10 cellular contexts compared by ENCODE assay signal in genomic region chr9:137407590-137408300, GRCh38. TPM values are rescaled to one million over a fixed set of nuclear protein-coding genes. Genes with fewer than 3 reads are reported as not detected.
A peak's percentile ranks its signal among the peaks of the same experiment; 100 is the strongest.
DNase-seq lines count a peak whose midpoint lies in the region; ATAC-seq and TF ChIP-seq lines count a peak whose summit lies in the region.
"Had no signal": no experiment of that assay in that cellular context is flagged by ENCODE, and none has a peak within 500 bp of the region (broad histone marks: within the 10 kb centered on the region; RNA-seq: fewer than 3 reads in every experiment).

No MANE protein-coding gene starts in this region.

- DNase-seq in SK-N-MC (ENCODE audit: low read depth, low spot score) (no peak), fibroblast of mammary gland (ENCODE audit: low read depth) (peak; percentile 62), ovary (peak; percentile 90 to 95 (median 92)), NCI-H1092 treated with DMSO at 0.1 percent for 48 hours (lab: John Stamatoyannopoulos, UW) (no peak)
- DNase-seq in CD4-positive, alpha-beta memory T cell: no peak
- DNase-seq in activated CD4-positive, alpha-beta T cell treated with anti-CD3 and anti-CD28 coated beads, Interleukin-2, amount 10 ng/mL, durations not matched to agents 24 days and 14 days: no peak
- DNase-seq in stimulated activated naive CD8-positive, alpha-beta T cell treated with anti-CD3 and anti-CD28 coated beads, Interleukin-15, Interleukin-2, amounts not matched to agents 100 U/mL and 50 U/mL, for 24 hours: no peak
- DNase-seq: cerebellar nuclear complex had no signal

- peak overlapping the region in 1 of 7 donors; percentile 17 for H3K27ac Mint-ChIP-seq in CD4-positive, alpha-beta memory T cell
- H3K27ac Mint-ChIP-seq in activated CD4-positive, alpha-beta T cell treated with anti-CD3 and anti-CD28 coated beads, Interleukin-2, amount 10 ng/mL, durations not matched to agents 24 days and 14 days: no peak overlapping the region
- H3K27ac Mint-ChIP-seq: CD14-positive monocyte had no signal

- H3K4me3 ChIP-seq in BLaER1 (peak overlapping the region; percentile 47; the same call in 1 of the 2 replicates), SK-N-MC (peak overlapping the region; percentile 67; the same call in 1 of the 2 replicates), fibroblast of mammary gland (ENCODE audit: control insufficient read depth, low read depth, low read length) (no peak overlapping the region), ovary (peak overlapping the region; percentile 33)
- H3K4me3 ChIP-seq in CD4-positive, alpha-beta memory T cell (ENCODE audit: low read length in 2 of 2): no peak overlapping the region

- H3K36me3 ChIP-seq in BLaER1 (peaks cover 9% of the 10 kb centered on the region; the same call in 1 of the 2 replicates), SK-N-MC (ENCODE audit: insufficient read depth, low read length) (no peaks in the 10 kb centered on the region), ovary (no peaks in the 10 kb centered on the region)
- no peaks in the 10 kb centered on the region for H3K36me3 ChIP-seq in CD4-positive, alpha-beta memory T cell (ENCODE audit: insufficient read depth, low read length)

- peak overlapping the region in 2 of 8 donors; percentile 34 to 65 for H3K4me3 Mint-ChIP-seq in CD4-positive, alpha-beta memory T cell
- H3K4me3 Mint-ChIP-seq in activated CD4-positive, alpha-beta T cell treated with anti-CD3 and anti-CD28 coated beads, Interleukin-2, amount 10 ng/mL, durations not matched to agents 24 days and 14 days: no peak overlapping the region

- H3K36me3 Mint-ChIP-seq in CD4-positive, alpha-beta memory T cell: no peaks in the 10 kb centered on the region
- H3K36me3 Mint-ChIP-seq in activated CD4-positive, alpha-beta T cell treated with anti-CD3 and anti-CD28 coated beads, Interleukin-2, amount 10 ng/mL, durations not matched to agents 24 days and 14 days (ENCODE audit: low read depth): no peaks in the 10 kb centered on the region

- peaks cover 71% of the 10 kb centered on the region for H3K4me1 ChIP-seq in BLaER1
- peaks cover 16% of the 10 kb centered on the region for H3K4me1 ChIP-seq in ovary (ENCODE audit: insufficient read depth)
- H3K4me1 ChIP-seq in CD4-positive, alpha-beta memory T cell (ENCODE audit: insufficient read depth, low read length): peaks cover 19% of the 10 kb centered on the region

- no peak for ATAC-seq in stimulated activated naive CD8-positive, alpha-beta T cell treated with anti-CD3 and anti-CD28 coated beads, Interleukin-15, Interleukin-2, amounts not matched to agents 100 U/mL and 50 U/mL, for 24 hours

- H3K27ac ChIP-seq in BLaER1 (no peak overlapping the region), SK-N-MC (no peak overlapping the region), ovary (peak overlapping the region; percentile 56 to 66)
- H3K27ac ChIP-seq in CD4-positive, alpha-beta memory T cell (ENCODE audit: low read depth, low read length): no peak overlapping the region

- peak overlapping the region; percentile 53; the same call in 1 of the 2 replicates for H3K9ac ChIP-seq in BLaER1
- H3K9ac ChIP-seq in SK-N-MC (ENCODE audit: insufficient read length): no peak overlapping the region

- H3K9me3 Mint-ChIP-seq in CD4-positive, alpha-beta memory T cell: no peaks in the 10 kb centered on the region
- H3K9me3 Mint-ChIP-seq in activated CD4-positive, alpha-beta T cell treated with anti-CD3 and anti-CD28 coated beads, Interleukin-2, amount 10 ng/mL, durations not matched to agents 24 days and 14 days: no peaks in the 10 kb centered on the region

- CTCF ChIA-PET in CD4-positive, alpha-beta memory T cell (lab: Charles Lee; ENCODE audit: partially characterized antibody): no interaction called here

- TF ChIP-seq CTCF in fibroblast of mammary gland (conservative IDR thresholded peaks at IDR 0.05; ENCODE audit: control insufficient read depth, insufficient read depth, low read depth, low read length) (no peak), ovary (IDR thresholded peaks at IDR 0.05) (no peak)

- intact Hi-C loops in ovary (cut with DNase I): loop anchor here in 3 of 4 donors (5.0 kb wide), 2 partner anchors 105 to 110 kb away; partner anchors contain the start of gene NRARP (in 1 of the 3)
- intact Hi-C loops in CD4-positive, alpha-beta memory T cell (cut with micrococcal nuclease): no loop called here
- intact Hi-C loops in activated CD4-positive, alpha-beta T cell treated with anti-CD3 and anti-CD28 coated beads, Interleukin-2, amount 10 ng/mL, durations not matched to agents 24 days and 14 days (cut with micrococcal nuclease): loop anchor here (2.0 kb wide), 1 partner anchor 113 kb away; no protein-coding TSS in a partner anchor

- peaks cover 0 to 7% (median 0%) of the 10 kb centered on the region in 4 donors for H3K4me1 Mint-ChIP-seq in CD4-positive, alpha-beta memory T cell
- H3K4me1 Mint-ChIP-seq in activated CD4-positive, alpha-beta T cell treated with anti-CD3 and anti-CD28 coated beads, Interleukin-2, amount 10 ng/mL, durations not matched to agents 24 days and 14 days: peaks cover 3% of the 10 kb centered on the region

- H4K20me1 ChIP-seq in BLaER1: peaks cover 83% of the 10 kb centered on the region

- H3K27me3 ChIP-seq in BLaER1 (peaks cover 18% of the 10 kb centered on the region; the same call in 1 of the 2 replicates), ovary (no peaks in the 10 kb centered on the region)
- no peaks in the 10 kb centered on the region for H3K27me3 ChIP-seq in CD4-positive, alpha-beta memory T cell (ENCODE audit: insufficient read depth, low read length)

- 8 to 27% (median 17%) methylated on average over 15 to 31 of the region's 31 CpGs for WGBS in ovary, 3 donors

- H3K4me2 ChIP-seq in BLaER1: peak overlapping the region; percentile 98

- no peak for TF ChIP-seq POLR2A in ovary (IDR thresholded peaks at IDR 0.05)

- peaks cover 9% of the 10 kb centered on the region for H3K9me3 ChIP-seq in BLaER1
- no peaks in the 10 kb centered on the region for H3K9me3 ChIP-seq in SK-N-MC (ENCODE audit: low read depth, low read length)
- no peaks in the 10 kb centered on the region for H3K9me3 ChIP-seq in ovary
- no peaks in the 10 kb centered on the region for H3K9me3 ChIP-seq in CD4-positive, alpha-beta memory T cell (ENCODE audit: control insufficient read depth in 1 of 2, low read length in 2 of 2)

- H3K27me3 Mint-ChIP-seq in CD4-positive, alpha-beta memory T cell: peaks cover 0 to 2% of the 10 kb centered on the region in 2 donors
- H3K27me3 Mint-ChIP-seq in activated CD4-positive, alpha-beta T cell treated with anti-CD3 and anti-CD28 coated beads, Interleukin-2, amount 10 ng/mL, durations not matched to agents 24 days and 14 days: peaks cover 4% of the 10 kb centered on the region

- POLR2A ChIA-PET in CD4-positive, alpha-beta memory T cell (lab: Charles Lee; ENCODE audit: partially characterized antibody): no interaction called here

- no peak for TF ChIP-seq EP300 in ovary (IDR thresholded peaks at IDR 0.05)

RNA-seq across cellular contexts. Expression of gene EXD3, which starts 15.2 kb away (rescaled TPM):
- 10 to 100 TPM; 19.5 to 30.6 (median 26.2) TPM for total RNA-seq in ovary
- polyA plus RNA-seq in ovary: 10 to 100 TPM in 1 of 2 donors, 1 to 10 TPM in 1; 1.0 to 19.4 TPM
- total RNA-seq in CD4-positive, alpha-beta memory T cell: 10 to 100 TPM; 21.4 to 21.9 TPM
- polyA plus RNA-seq in CD4-positive, alpha-beta memory T cell: 1 to 10 TPM; 2.5 to 7.1 TPM
- 4.4 and 5.2 TPM in 2 replicates for total RNA-seq in activated CD4-positive, alpha-beta T cell treated with anti-CD3 and anti-CD28 coated beads, Interleukin-2, amount 10 ng/mL, durations not matched to agents 24 days and 14 days

RNA-seq across cellular contexts. Expression of gene NOXA1, which starts 15.4 kb away (rescaled TPM):
- total RNA-seq in ovary: 10 to 100 TPM in 5 of 7 donors, 1 to 10 TPM in 2; 8.5 to 18.5 (median 13.8) TPM
- polyA plus RNA-seq in ovary: 1 to 10 TPM in 1 of 2 donors, not detected in 1; 7.1 TPM
- total RNA-seq in CD4-positive, alpha-beta memory T cell: 1 to 10 TPM; 4.5 to 5.6 TPM
- under 1 TPM; 0.29 to 1.00 TPM for polyA plus RNA-seq in CD4-positive, alpha-beta memory T cell
- 0.30 and 0.36 TPM in 2 replicates for total RNA-seq in activated CD4-positive, alpha-beta T cell treated with anti-CD3 and anti-CD28 coated beads, Interleukin-2, amount 10 ng/mL, durations not matched to agents 24 days and 14 days

RNA-seq across cellular contexts. Expression of gene ENTPD8, which starts 33.4 kb away (rescaled TPM):
- under 1 TPM in 5 of 7 donors, not detected in 2; 0.10 to 0.57 (median 0.24) TPM for total RNA-seq in ovary
- under 1 TPM in 1 of 2 donors, not detected in 1; 0.11 TPM for polyA plus RNA-seq in ovary
- not detected for total RNA-seq in CD4-positive, alpha-beta memory T cell
- not detected for polyA plus RNA-seq in CD4-positive, alpha-beta memory T cell
- total RNA-seq in activated CD4-positive, alpha-beta T cell treated with anti-CD3 and anti-CD28 coated beads, Interleukin-2, amount 10 ng/mL, durations not matched to agents 24 days and 14 days: not detected in 2 replicates
- polyA plus RNA-seq: CD14-positive monocyte had no signal

RNA-seq across cellular contexts. Expression of gene NSMF, which starts 51.4 kb away (rescaled TPM):
- total RNA-seq in ovary: 10 to 100 TPM; 22.9 to 50.3 (median 35.4) TPM
- polyA plus RNA-seq in ovary: 10 to 100 TPM; 24.0 to 29.5 TPM
- total RNA-seq in CD4-positive, alpha-beta memory T cell: 10 to 100 TPM; 18.3 to 20.9 TPM
- 10 to 100 TPM in 1 of 2 donors, 1 to 10 TPM in 1; 3.8 to 10.6 TPM for polyA plus RNA-seq in CD4-positive, alpha-beta memory T cell
- total RNA-seq in activated CD4-positive, alpha-beta T cell treated with anti-CD3 and anti-CD28 coated beads, Interleukin-2, amount 10 ng/mL, durations not matched to agents 24 days and 14 days: 68.6 and 69.6 TPM in 2 replicates

Comparison
In these comparisons a context has a peak if more than half of its experiments do, and no peak if none do; other contexts are left out.
1. H3K27ac ChIP-seq: peak in ovary (2 of 2); none in BLaER1 (single experiment), SK-N-MC (single experiment) and CD4-positive, alpha-beta memory T cell (single experiment).
2. H3K4me3 ChIP-seq: peak in BLaER1 (single experiment), SK-N-MC (single experiment) and ovary (single experiment); none in fibroblast of mammary gland (single experiment) and CD4-positive, alpha-beta memory T cell (0 of 2).
3. DNase-seq: peak in fibroblast of mammary gland (single experiment) and ovary (5 of 5); none in SK-N-MC (single experiment), NCI-H1092 treated with DMSO at 0.1 percent for 48 hours (single experiment), CD4-positive, alpha-beta memory T cell (0 of 5), activated CD4-positive, alpha-beta T cell treated with anti-CD3 and anti-CD28 coated beads, Interleukin-2, amount 10 ng/mL, durations not matched to agents 24 days and 14 days (single experiment) and stimulated activated naive CD8-positive, alpha-beta T cell treated with anti-CD3 and anti-CD28 coated beads, Interleukin-15, Interleukin-2, amounts not matched to agents 100 U/mL and 50 U/mL, for 24 hours (single experiment).